8 cellular contexts compared by ENCODE assay signal in the genomic region with DNA sequence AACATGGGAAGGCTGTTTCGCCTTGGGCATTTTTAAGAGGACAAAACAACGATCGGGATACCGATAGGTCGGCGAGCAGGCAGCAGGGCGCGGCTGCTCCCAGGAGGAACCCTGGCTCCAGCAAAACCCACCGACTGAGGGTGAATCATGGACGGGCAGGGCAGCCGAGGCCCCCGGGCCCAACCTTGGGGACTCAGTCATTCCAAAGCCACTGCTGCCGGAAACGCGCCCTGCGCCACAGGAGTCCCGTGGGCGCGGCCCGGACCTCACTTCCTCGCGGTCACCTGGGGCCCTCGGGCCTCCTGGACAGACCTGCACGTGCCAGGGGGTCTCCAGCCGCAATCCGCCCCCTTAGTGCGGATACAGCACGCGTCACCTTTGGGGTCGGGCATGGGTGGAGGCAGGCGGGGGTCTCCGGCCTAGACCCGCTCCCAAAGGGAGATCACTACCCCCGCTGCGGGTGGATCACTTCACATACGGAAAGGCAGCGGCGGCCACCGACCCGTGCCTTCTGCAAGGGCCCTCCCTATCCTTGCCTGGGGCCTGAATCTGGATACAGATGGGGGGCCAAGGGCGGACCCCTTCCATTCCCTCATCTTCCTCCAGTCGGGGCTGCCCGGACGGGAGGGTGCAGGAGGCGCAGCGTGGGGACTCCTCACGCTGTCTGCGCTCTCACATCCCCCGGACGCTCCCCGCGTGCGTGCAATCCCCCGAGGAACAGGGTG. TPM values are rescaled to one million over a fixed set of nuclear protein-coding genes. Genes with fewer than 3 reads are reported as not detected.
A peak's percentile ranks its signal among the peaks of the same experiment; 100 is the strongest.
DNase-seq lines count a peak whose midpoint lies in the region; ATAC-seq and TF ChIP-seq lines count a peak whose summit lies in the region.

No MANE protein-coding gene starts in this region.

- H3K27me3 ChIP-seq in KMS-11 (ENCODE audit: insufficient read depth, low read depth) (no peaks in the 10 kb centered on the region), kidney epithelial cell (ENCODE audit: control insufficient read depth, insufficient read depth, low read length) (no peaks in the 10 kb centered on the region)

- H3K27me3 Mint-ChIP-seq in WTC11 (ENCODE audit: low read depth) = no peaks in the 10 kb centered on the region

- H3K79me2 ChIP-seq in KMS-11 (ENCODE audit: insufficient read depth, low read depth) = peaks cover 57% of the 10 kb centered on the region

- TF ChIP-seq CTCF in KMS-11 (conservative IDR thresholded peaks at IDR 0.05; ENCODE audit: low read depth, low read length) = no peak
- TF ChIP-seq CTCF in WTC11 (IDR thresholded peaks at IDR 0.05) = no peak
- TF ChIP-seq CTCF in kidney epithelial cell (IDR thresholded peaks at IDR 0.05; ENCODE audit: insufficient read depth, low read length, poor library complexity, severe bottlenecking) = no peak

- peaks cover 2% of the 10 kb centered on the region for H3K36me3 Mint-ChIP-seq in WTC11

- POLR2A ChIA-PET in WTC11 (lab: Charles Lee) = interaction anchor here (1.2 kb wide), 1 partner anchor 82 kb away, joined by 5 read pairs; no protein-coding TSS in a partner anchor

- H3K9me3 Mint-ChIP-seq in WTC11 = no peaks in the 10 kb centered on the region

- peak overlapping the region; percentile 48 for H2AFZ ChIP-seq in KMS-11 (ENCODE audit: low read depth)

- peak overlapping the region; percentile 98 for H3K4me3 Mint-ChIP-seq in WTC11

- H3K4me1 Mint-ChIP-seq in WTC11 = peaks cover 45% of the 10 kb centered on the region

- H3K27ac ChIP-seq in KMS-11 = peak overlapping the region; percentile 96

- no peak overlapping the region for H3K4me3 ChIP-seq in KMS-11 (IDR thresholded peaks at IDR 0.05; ENCODE audit: insufficient read depth, low read depth, low read length)
- peak overlapping the region; percentile 96 for H3K4me3 ChIP-seq in kidney epithelial cell (ENCODE audit: low read depth, low read length)

- H3K4me2 ChIP-seq in KMS-11 = peak overlapping the region; percentile 96

- peak overlapping the region; percentile 93 for H3K9ac ChIP-seq in KMS-11

- peaks cover 58% of the 10 kb centered on the region for H3K4me1 ChIP-seq in KMS-11 (ENCODE audit: low read depth, poor library complexity, severe bottlenecking)

- H3K36me3 ChIP-seq in KMS-11 (ENCODE audit: insufficient read depth) (0 out of 2 replicates have a peak, but pooled peaks cover 2% of the 10 kb centered on the region), kidney epithelial cell (ENCODE audit: control insufficient read depth, insufficient read depth, low read length) (no peaks in the 10 kb centered on the region)

- DNase-seq in ELF-1 (ENCODE audit: low read depth, low spot score) (peak; percentile 81), WTC11 (ENCODE audit: low spot score) (peak; percentile 29), kidney epithelial cell (ENCODE audit: low read depth) (no peak), kidney glomerular epithelial cell (lab: John Stamatoyannopoulos, UW) (no peak)
- peak; percentile 21 for DNase-seq in central memory CD4-positive, alpha-beta T cell
- DNase-seq in stimulated activated CD4-positive, alpha-beta T cell treated with anti-CD3 and anti-CD28 coated beads, Interleukin-15, amount 100 ng/mL, for 1 hour (ENCODE audit: low read depth in 1 of 2, low spot score in 1 of 2) = peak; percentile 7 to 36

- peak overlapping the region; percentile 39; the same call in 1 of the 2 replicates for H3K27ac Mint-ChIP-seq in WTC11

- CTCF ChIA-PET in WTC11 (lab: Charles Lee) = no interaction called here

- ATAC-seq in GM21737 (IDR thresholded peaks at IDR 0.05; ENCODE audit: unreplicated experiment) (peak; percentile 22), WTC11 (peak; percentile 7)

- H4K20me1 ChIP-seq in KMS-11 (ENCODE audit: insufficient read depth) = peaks cover 46% of the 10 kb centered on the region

TF ChIP-seq in WTC11, 78 proteins besides CTCF, POLR2A, EP300 and RAD21 (continues in another document):
- no peak for TF ChIP-seq CREB1 (CRISPR knock-in tag; IDR thresholded peaks at IDR 0.05)
- no peak for TF ChIP-seq GRHL2 (CRISPR knock-in tag; IDR thresholded peaks at IDR 0.05; ENCODE audit: insufficient replicate concordance, severe bottlenecking)
- TF ChIP-seq, protein P1, sequence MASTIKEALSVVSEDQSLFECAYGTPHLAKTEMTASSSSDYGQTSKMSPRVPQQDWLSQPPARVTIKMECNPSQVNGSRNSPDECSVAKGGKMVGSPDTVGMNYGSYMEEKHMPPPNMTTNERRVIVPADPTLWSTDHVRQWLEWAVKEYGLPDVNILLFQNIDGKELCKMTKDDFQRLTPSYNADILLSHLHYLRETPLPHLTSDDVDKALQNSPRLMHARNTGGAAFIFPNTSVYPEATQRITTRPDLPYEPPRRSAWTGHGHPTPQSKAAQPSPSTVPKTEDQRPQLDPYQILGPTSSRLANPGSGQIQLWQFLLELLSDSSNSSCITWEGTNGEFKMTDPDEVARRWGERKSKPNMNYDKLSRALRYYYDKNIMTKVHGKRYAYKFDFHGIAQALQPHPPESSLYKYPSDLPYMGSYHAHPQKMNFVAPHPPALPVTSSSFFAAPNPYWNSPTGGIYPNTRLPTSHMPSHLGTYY (CRISPR knock-in tag; IDR thresholded peaks at IDR 0.05) = no peak
- TF ChIP-seq ZNF121 (CRISPR knock-in tag; IDR thresholded peaks at IDR 0.05) = no peak
- no peak for TF ChIP-seq ZNF263 (CRISPR knock-in tag; IDR thresholded peaks at IDR 0.05; ENCODE audit: low read depth)
- TF ChIP-seq, protein P2, sequence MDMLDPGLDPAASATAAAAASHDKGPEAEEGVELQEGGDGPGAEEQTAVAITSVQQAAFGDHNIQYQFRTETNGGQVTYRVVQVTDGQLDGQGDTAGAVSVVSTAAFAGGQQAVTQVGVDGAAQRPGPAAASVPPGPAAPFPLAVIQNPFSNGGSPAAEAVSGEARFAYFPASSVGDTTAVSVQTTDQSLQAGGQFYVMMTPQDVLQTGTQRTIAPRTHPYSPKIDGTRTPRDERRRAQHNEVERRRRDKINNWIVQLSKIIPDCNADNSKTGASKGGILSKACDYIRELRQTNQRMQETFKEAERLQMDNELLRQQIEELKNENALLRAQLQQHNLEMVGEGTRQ (CRISPR knock-in tag; IDR thresholded peaks at IDR 0.05) = peak; percentile 32; the same call in 1 of the 2 replicates
- no peak for TF ChIP-seq RELA (CRISPR knock-in tag; IDR thresholded peaks at IDR 0.05; ENCODE audit: borderline replicate concordance)
- peak; percentile 34; the same call in 1 of the 2 replicates for TF ChIP-seq MYBL2 (CRISPR knock-in tag; IDR thresholded peaks at IDR 0.05)
- TF ChIP-seq, protein P3, sequence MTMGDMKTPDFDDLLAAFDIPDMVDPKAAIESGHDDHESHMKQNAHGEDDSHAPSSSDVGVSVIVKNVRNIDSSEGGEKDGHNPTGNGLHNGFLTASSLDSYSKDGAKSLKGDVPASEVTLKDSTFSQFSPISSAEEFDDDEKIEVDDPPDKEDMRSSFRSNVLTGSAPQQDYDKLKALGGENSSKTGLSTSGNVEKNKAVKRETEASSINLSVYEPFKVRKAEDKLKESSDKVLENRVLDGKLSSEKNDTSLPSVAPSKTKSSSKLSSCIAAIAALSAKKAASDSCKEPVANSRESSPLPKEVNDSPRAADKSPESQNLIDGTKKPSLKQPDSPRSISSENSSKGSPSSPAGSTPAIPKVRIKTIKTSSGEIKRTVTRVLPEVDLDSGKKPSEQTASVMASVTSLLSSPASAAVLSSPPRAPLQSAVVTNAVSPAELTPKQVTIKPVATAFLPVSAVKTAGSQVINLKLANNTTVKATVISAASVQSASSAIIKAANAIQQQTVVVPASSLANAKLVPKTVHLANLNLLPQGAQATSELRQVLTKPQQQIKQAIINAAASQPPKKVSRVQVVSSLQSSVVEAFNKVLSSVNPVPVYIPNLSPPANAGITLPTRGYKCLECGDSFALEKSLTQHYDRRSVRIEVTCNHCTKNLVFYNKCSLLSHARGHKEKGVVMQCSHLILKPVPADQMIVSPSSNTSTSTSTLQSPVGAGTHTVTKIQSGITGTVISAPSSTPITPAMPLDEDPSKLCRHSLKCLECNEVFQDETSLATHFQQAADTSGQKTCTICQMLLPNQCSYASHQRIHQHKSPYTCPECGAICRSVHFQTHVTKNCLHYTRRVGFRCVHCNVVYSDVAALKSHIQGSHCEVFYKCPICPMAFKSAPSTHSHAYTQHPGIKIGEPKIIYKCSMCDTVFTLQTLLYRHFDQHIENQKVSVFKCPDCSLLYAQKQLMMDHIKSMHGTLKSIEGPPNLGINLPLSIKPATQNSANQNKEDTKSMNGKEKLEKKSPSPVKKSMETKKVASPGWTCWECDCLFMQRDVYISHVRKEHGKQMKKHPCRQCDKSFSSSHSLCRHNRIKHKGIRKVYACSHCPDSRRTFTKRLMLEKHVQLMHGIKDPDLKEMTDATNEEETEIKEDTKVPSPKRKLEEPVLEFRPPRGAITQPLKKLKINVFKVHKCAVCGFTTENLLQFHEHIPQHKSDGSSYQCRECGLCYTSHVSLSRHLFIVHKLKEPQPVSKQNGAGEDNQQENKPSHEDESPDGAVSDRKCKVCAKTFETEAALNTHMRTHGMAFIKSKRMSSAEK (CRISPR knock-in tag; IDR thresholded peaks at IDR 0.05; ENCODE audit: borderline replicate concordance) = no peak
- no peak for TF ChIP-seq ZBTB21 (CRISPR knock-in tag; IDR thresholded peaks at IDR 0.05; ENCODE audit: borderline replicate concordance)
- TF ChIP-seq, protein P4, sequence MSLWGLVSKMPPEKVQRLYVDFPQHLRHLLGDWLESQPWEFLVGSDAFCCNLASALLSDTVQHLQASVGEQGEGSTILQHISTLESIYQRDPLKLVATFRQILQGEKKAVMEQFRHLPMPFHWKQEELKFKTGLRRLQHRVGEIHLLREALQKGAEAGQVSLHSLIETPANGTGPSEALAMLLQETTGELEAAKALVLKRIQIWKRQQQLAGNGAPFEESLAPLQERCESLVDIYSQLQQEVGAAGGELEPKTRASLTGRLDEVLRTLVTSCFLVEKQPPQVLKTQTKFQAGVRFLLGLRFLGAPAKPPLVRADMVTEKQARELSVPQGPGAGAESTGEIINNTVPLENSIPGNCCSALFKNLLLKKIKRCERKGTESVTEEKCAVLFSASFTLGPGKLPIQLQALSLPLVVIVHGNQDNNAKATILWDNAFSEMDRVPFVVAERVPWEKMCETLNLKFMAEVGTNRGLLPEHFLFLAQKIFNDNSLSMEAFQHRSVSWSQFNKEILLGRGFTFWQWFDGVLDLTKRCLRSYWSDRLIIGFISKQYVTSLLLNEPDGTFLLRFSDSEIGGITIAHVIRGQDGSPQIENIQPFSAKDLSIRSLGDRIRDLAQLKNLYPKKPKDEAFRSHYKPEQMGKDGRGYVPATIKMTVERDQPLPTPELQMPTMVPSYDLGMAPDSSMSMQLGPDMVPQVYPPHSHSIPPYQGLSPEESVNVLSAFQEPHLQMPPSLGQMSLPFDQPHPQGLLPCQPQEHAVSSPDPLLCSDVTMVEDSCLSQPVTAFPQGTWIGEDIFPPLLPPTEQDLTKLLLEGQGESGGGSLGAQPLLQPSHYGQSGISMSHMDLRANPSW (CRISPR knock-in tag; conservative IDR thresholded peaks at IDR 0.05; ENCODE audit: low read depth) = no peak

RNA-seq across cellular contexts. Expression of a gene that starts 0.7 kb away (rescaled TPM):
- total RNA-seq in WTC11 (2021) (245 to 265 TPM (median 263 TPM) in 3 replicates), kidney epithelial cell (271 and 321 TPM in 2 replicates)

RNA-seq across cellular contexts. Expression of a gene that starts 47.6 kb away (rescaled TPM):
- total RNA-seq in WTC11 (2021) (0.11 TPM in 1 of 3 replicates, not detected in the others), kidney epithelial cell (not detected in 2 replicates)

Comparison
In these comparisons a context has a peak if more than half of its experiments do, and no peak if none do; other contexts are left out.
1. DNase-seq: peak in ELF-1 (single experiment), WTC11 (single experiment), central memory CD4-positive, alpha-beta T cell (single experiment) and stimulated activated CD4-positive, alpha-beta T cell treated with anti-CD3 and anti-CD28 coated beads, Interleukin-15, amount 100 ng/mL, for 1 hour (2 of 2); none in kidney epithelial cell (single experiment) and kidney glomerular epithelial cell (single experiment).